In the genomic region with DNA sequence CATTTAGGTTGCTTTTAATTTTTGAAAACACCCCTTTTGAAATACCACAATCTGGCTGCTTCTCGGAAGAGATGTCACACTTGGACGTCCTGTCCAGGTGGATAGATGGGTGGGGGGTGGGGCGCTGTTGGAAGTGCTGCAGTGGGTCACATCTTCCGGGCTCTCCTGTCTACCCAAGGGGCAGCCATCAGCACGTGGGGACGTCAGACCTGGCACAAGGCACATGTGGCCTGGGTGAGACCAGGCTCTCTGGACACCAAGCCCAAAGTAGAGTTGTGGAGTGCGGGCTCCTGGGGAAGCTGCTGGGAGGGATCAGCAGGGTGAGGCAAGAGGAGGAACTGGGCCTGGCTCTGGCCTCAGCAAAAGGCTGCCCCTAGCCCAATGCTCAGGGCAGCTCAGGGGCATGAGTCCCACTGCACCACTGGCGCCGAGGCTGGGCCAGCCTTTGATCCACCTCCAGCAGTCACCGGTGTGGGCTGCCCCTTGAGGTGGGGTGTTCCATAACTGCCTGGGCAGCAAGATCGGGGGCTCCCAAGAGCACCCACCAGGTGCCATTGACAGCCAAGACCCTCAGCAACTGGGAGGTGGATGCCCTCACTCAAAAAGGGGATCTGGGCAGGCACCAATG, we compare ENCODE assay signal across 20 cellular contexts.
"Had no signal": no experiment of that assay in that cellular context is flagged by ENCODE, and none has a peak within 500 bp of the region (broad histone marks: within the 10 kb centered on the region; RNA-seq: fewer than 3 reads in every experiment).

No MANE protein-coding gene starts in this region.

- H3K9me3 ChIP-seq: gastrocnemius medialis, left ventricle myocardium inferior, lower lobe of right lung, neutrophil, pancreas, right lobe of liver, stomach, testis, tibial artery had no signal

- ATAC-seq: gastrocnemius medialis; left cardiac atrium; lower lobe of right lung; natural killer cell; pancreas; right lobe of liver; stimulated activated naive B cell treated with anti-CD40 and anti-IgM and Interleukin-4, amounts not matched to agents 10 μg/mL and 1 μg/mL and 100 μg/mL, for 72 hours had no signal

- DNase-seq: cerebellar nuclear complex; dorsolateral prefrontal cortex; effector CD4-positive, alpha-beta T cell; foreskin fibroblast; gastrocnemius medialis; left cardiac atrium; left ventricle myocardium inferior; lower lobe of right lung; natural killer cell; pancreas; retina; small intestine; stimulated activated CD4-positive, alpha-beta T cell treated with anti-CD3 and anti-CD28 coated beads, Interleukin-15, amount 100 ng/mL, for 24 hours; stimulated activated CD4-positive, alpha-beta T cell treated with anti-CD3 and anti-CD28 coated beads, Interleukin-2, amount 100 ng/mL, for 48 hours; stimulated activated naive B cell treated with anti-CD40 and anti-IgM and Interleukin-4, amounts not matched to agents 10 μg/mL and 1 μg/mL and 100 μg/mL, for 72 hours; stomach; testis; tibial artery had no signal

- H3K4me1 ChIP-seq: gastrocnemius medialis, lower lobe of right lung, pancreas, right lobe of liver, testis, tibial artery had no signal

- H3K27me3 ChIP-seq: pancreas, right lobe of liver, testis had no signal

- H3K27ac ChIP-seq: dorsolateral prefrontal cortex, gastrocnemius medialis, left ventricle myocardium inferior, lower lobe of right lung, neutrophil, pancreas, right lobe of liver, stomach, testis, tibial artery had no signal

- H3K36me3 ChIP-seq: gastrocnemius medialis, left ventricle myocardium inferior, lower lobe of right lung, neutrophil, pancreas, right lobe of liver, stomach, tibial artery had no signal

- H3K4me3 ChIP-seq: dorsolateral prefrontal cortex, gastrocnemius medialis, left ventricle myocardium inferior, lower lobe of right lung, pancreas, right lobe of liver, stomach, testis, tibial artery had no signal
